ENCODE assay signal across 24 cellular contexts in the genomic region with DNA sequence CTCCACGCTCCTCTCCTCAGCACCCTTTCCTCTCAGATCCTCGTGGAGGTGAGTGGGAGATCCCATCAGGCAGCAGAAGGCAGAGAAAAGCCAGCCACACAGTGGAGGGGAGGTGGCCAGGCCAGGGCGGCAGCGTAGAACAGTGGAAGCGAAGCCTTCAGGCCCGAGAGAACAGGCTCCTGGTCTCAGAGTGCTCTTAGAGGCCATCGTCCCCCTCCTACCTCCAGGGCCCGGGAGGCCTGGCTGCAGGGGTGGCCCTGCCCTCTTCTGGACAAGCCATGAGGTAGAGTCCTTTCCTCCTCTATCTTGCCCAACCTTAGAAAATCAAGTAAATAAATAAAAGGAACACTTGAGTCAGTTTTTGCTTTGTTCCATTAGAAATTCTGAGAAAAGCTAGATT.
DNase-seq lines count a peak whose midpoint lies in the region; ATAC-seq and TF ChIP-seq lines count a peak whose summit lies in the region.
"Had no signal": no experiment of that assay in that cellular context is flagged by ENCODE, and none has a peak within 500 bp of the region (broad histone marks: within the 10 kb centered on the region; RNA-seq: fewer than 3 reads in every experiment).

No MANE protein-coding gene starts in this region.

- H3K4me3 ChIP-seq in Loucy (ENCODE audit: low read length, poor library complexity, severe bottlenecking): no peak overlapping the region
- H3K4me3 ChIP-seq in body of pancreas: no peak overlapping the region
- no peak overlapping the region for H3K4me3 ChIP-seq in smooth muscle cell
- H3K4me3 ChIP-seq in transverse colon: no peak overlapping the region
- no peak overlapping the region for H3K4me3 ChIP-seq in BE2C (ENCODE audit: low read depth, low read length)
- H3K4me3 ChIP-seq: coronary artery, lung had no signal

- peak; percentile 57 for ATAC-seq in body of pancreas
- ATAC-seq: stimulated activated naive CD8-positive, alpha-beta T cell treated with anti-CD3 and anti-CD28 coated beads, Interleukin-15, amount 100 ng/mL, for 72 hours; T-cell had no signal

- H3K9ac ChIP-seq in Loucy (ENCODE audit: low read depth, low read length, poor library complexity, severe bottlenecking) (no peak overlapping the region), smooth muscle cell (ENCODE audit: low read depth) (no peak overlapping the region)

- H3K27me3 ChIP-seq in Loucy (ENCODE audit: insufficient read depth, low read length, poor library complexity, severe bottlenecking) (no peaks in the 10 kb centered on the region), body of pancreas (no peaks in the 10 kb centered on the region), smooth muscle cell (ENCODE audit: low read depth) (no peaks in the 10 kb centered on the region), transverse colon (no peaks in the 10 kb centered on the region), BE2C (no peaks in the 10 kb centered on the region)

- H3K79me2 ChIP-seq in Loucy (ENCODE audit: insufficient read depth, low read length) (no peaks in the 10 kb centered on the region), smooth muscle cell (ENCODE audit: low read depth) (no peaks in the 10 kb centered on the region)

- H3K36me3 ChIP-seq in Loucy (ENCODE audit: insufficient read depth, low read length) (no peaks in the 10 kb centered on the region), body of pancreas (replicated peaks in 1 of 2; ENCODE audit: insufficient read depth in 1 of 2, low read depth in 2 of 2) (no peaks in the 10 kb centered on the region), smooth muscle cell (ENCODE audit: low read depth) (no peaks in the 10 kb centered on the region), transverse colon (no peaks in the 10 kb centered on the region), BE2C (no peaks in the 10 kb centered on the region)

- no peak overlapping the region for H3K4me2 ChIP-seq in Loucy (ENCODE audit: low read depth, low read length, poor library complexity, severe bottlenecking)
- H3K4me2 ChIP-seq in smooth muscle cell: no peak overlapping the region

- H4K20me1 ChIP-seq in Loucy (ENCODE audit: insufficient read depth, low read length, poor library complexity, severe bottlenecking) (no peaks in the 10 kb centered on the region), smooth muscle cell (ENCODE audit: low read depth) (no peaks in the 10 kb centered on the region)

- TF ChIP-seq CTCF in Loucy (conservative IDR thresholded peaks at IDR 0.05; ENCODE audit: low read length) (peak; percentile 48; the same call in 1 of the 2 replicates), body of pancreas (IDR thresholded peaks at IDR 0.05) (peak in 6 of 7 experiments; percentile 4 to 58 (median 30)), smooth muscle cell (IDR thresholded peaks at IDR 0.05; ENCODE audit: borderline replicate concordance, insufficient read depth, poor library complexity, severe bottlenecking) (peak; percentile 22), transverse colon (IDR thresholded peaks at IDR 0.05) (no peak), BE2C (IDR thresholded peaks at IDR 0.05; ENCODE audit: low read depth, low read length) (no peak)

- no peaks in the 10 kb centered on the region for H3K9me2 ChIP-seq in Loucy (replicated peaks; ENCODE audit: low read depth, low read length)

- WGBS in body of pancreas, 2 donors: 29 to 60% methylated on average over 8 of the region's 8 CpGs
- WGBS in smooth muscle cell (ENCODE audit: low lambda C conversion rate): 74% methylated on average over 8 of the region's 8 CpGs
- WGBS in transverse colon (ENCODE audit: low coverage in 1 of 2), 2 donors: 81 to 96% methylated on average over 4 to 8 of the region's 8 CpGs

- no peak for TF ChIP-seq EP300 in transverse colon (IDR thresholded peaks at IDR 0.05; ENCODE audit: low read depth)

- DNase-seq in body of pancreas: peak in 3 of 4 donors; percentile 52 to 70 (median 63)
- DNase-seq in iPS-NIHi7 (ENCODE audit: extremely low spot score): peak; percentile 63
- no peak for DNase-seq in smooth muscle cell (lab: John Stamatoyannopoulos, UW; ENCODE audit: unreplicated experiment)
- no peak for DNase-seq in transverse colon
- DNase-seq in activated gamma-delta T cell treated with Interleukin-2 at 50 U/mL for 16 hours: no peak
- DNase-seq in BE2C: no peak
- DNase-seq in NCI-H2081 (lab: John Stamatoyannopoulos, UW): no peak
- DNase-seq: activated CD4-positive, alpha-beta T cell treated with anti-CD3 and anti-CD28 coated beads, Interleukin-2, amount 50 U/mL, for 48 hours; activated naive CD4-positive, alpha-beta T cell treated with anti-CD3 and anti-CD28 coated beads, Interleukin-2, amount 50 U/mL, for 16 hours; activated T-cell treated with anti-CD3 and anti-CD28 coated beads for 4 hours; DND-41; foreskin melanocyte; KG1; NCI-H1048; NCI-H2029 treated with DMSO at 0.1 percent for 48 hours; NCI-H446 treated with DMSO at 0.1 percent for 48 hours; NK-92 treated with Interleukin-12 subunit alpha and Interleukin-12 subunit beta, amount 100 ng/mL, for 24 hours; stimulated activated naive CD8-positive, alpha-beta T cell treated with anti-CD3 and anti-CD28 coated beads, Interleukin-15, amount 100 ng/mL, for 72 hours; T-cell had no signal

- no peak overlapping the region for H2AFZ ChIP-seq in Loucy (ENCODE audit: low read length)
- peak overlapping the region; percentile 68 for H2AFZ ChIP-seq in smooth muscle cell (ENCODE audit: low read depth)

- H3F3A ChIP-seq in Loucy (ENCODE audit: low read depth): no peaks in the 10 kb centered on the region
- H3F3A ChIP-seq in smooth muscle cell (ENCODE audit: low read depth): no peaks in the 10 kb centered on the region

- H3K27ac ChIP-seq in body of pancreas: no peak overlapping the region
- H3K27ac ChIP-seq in smooth muscle cell (ENCODE audit: low read depth): no peak overlapping the region
- no peak overlapping the region for H3K27ac ChIP-seq in transverse colon
- H3K27ac ChIP-seq: coronary artery, epithelial cell of prostate, RWPE1 had no signal

- in situ Hi-C loops in transverse colon (cut with MboI; ENCODE audit: low pct_ligation_motif_present in 1 of 4, low pct_unique_long_range_greater_than_20kb in 1 of 4, low sequenced_read_pairs in 3 of 4): loop anchor here in 2 of 4 donors (5.0 to 25.0 kb wide), 2 partner anchors 183 to 593 kb away; no protein-coding TSS in a partner anchor

- H3K4me1 ChIP-seq in Loucy (ENCODE audit: insufficient read depth, low read length, poor library complexity, severe bottlenecking): peaks cover 3% of the 10 kb centered on the region
- peaks cover 23% of the 10 kb centered on the region for H3K4me1 ChIP-seq in body of pancreas
- no peaks in the 10 kb centered on the region for H3K4me1 ChIP-seq in smooth muscle cell (ENCODE audit: low read depth)
- H3K4me1 ChIP-seq in transverse colon: peaks cover 0 to 15% (median 8%) of the 10 kb centered on the region in 4 donors
- H3K4me1 ChIP-seq in BE2C: no peaks in the 10 kb centered on the region

- no peak for TF ChIP-seq POLR2A in body of pancreas (IDR thresholded peaks at IDR 0.05)
- TF ChIP-seq POLR2A in transverse colon (IDR thresholded peaks at IDR 0.05): no peak

- H3K9me3 ChIP-seq in Loucy (ENCODE audit: insufficient read depth, low read depth, low read length) (no peaks in the 10 kb centered on the region), body of pancreas (no peaks in the 10 kb centered on the region), smooth muscle cell (replicated peaks; ENCODE audit: low read depth) (no peaks in the 10 kb centered on the region), transverse colon (no peaks in the 10 kb centered on the region), BE2C (no peaks in the 10 kb centered on the region)

- intact Hi-C loops in body of pancreas (cut with DNase I) (loop anchor here (10.0 kb wide), 2 partner anchors 171 to 271 kb away; no protein-coding TSS in a partner anchor), transverse colon (cut with DNase I; ENCODE audit: low total_unique reads) (no loop called here)

Comparison
In these comparisons a context has a peak if more than half of its experiments do, and no peak if none do; other contexts are left out.
1. CTCF ChIP-seq: peak in Loucy (single experiment), body of pancreas (6 of 7) and smooth muscle cell (single experiment); none in transverse colon (0 of 5) and BE2C (single experiment).
2. DNase-seq: peak in body of pancreas (3 of 4) and iPS-NIHi7 (single experiment); none in smooth muscle cell (single experiment), transverse colon (single experiment), activated gamma-delta T cell treated with Interleukin-2 at 50 U/mL for 16 hours (single experiment), BE2C (single experiment) and NCI-H2081 (0 of 2).